Comparison of ENCODE assay signal across 19 cellular contexts in genomic region chr22:29690481-29690880, GRCh38. TPM values are rescaled to one million over a fixed set of nuclear protein-coding genes. Genes with fewer than 3 reads are reported as not detected.
A peak's percentile ranks its signal among the peaks of the same experiment; 100 is the strongest.
DNase-seq lines count a peak whose midpoint lies in the region; ATAC-seq, FAIRE-seq and TF ChIP-seq lines count a peak whose summit lies in the region.
"Had no signal": no experiment of that assay in that cellular context is flagged by ENCODE, and none has a peak within 500 bp of the region (broad histone marks: within the 10 kb centered on the region; RNA-seq: fewer than 3 reads in every experiment).

No MANE protein-coding gene starts in this region.

- no peak for DNase-seq in CD14-positive monocyte (ENCODE audit: low spot score)
- DNase-seq in NCI-H82 (lab: John Stamatoyannopoulos, UW), result peak; percentile 97
- no peak for DNase-seq in bronchial epithelial cell (ENCODE audit: low read depth)
- DNase-seq in NCI-H2081 (lab: John Stamatoyannopoulos, UW), result no peak
- DNase-seq in activated CD4-positive, CD25-positive, alpha-beta regulatory T cell treated with anti-CD3 and anti-CD28 coated beads, Interleukin-2, amount 50 U/mL, for 72 hours, result no peak
- DNase-seq: GOT3, NCI-H774 had no signal

- H3K9me3 Mint-ChIP-seq in CD14-positive monocyte, result no peaks in the 10 kb centered on the region
- H3K9me3 Mint-ChIP-seq: activated naive CD8-positive, alpha-beta T cell treated with anti-CD3 and anti-CD28 coated beads, Interleukin-2, amount 50 U/mL, for 24 hours; activated T-helper 2 cell treated with anti-CD3 and anti-CD28 coated beads, Interferon-gamma antibody, Interleukin-2, Interleukin-4, amounts not matched to agents 10 μg/mL and 5 μg/mL and 100 μg/mL, durations not matched to agents 14 hours and 24 hours and 36 hours; CD8-positive, alpha-beta T cell had no signal

- peak; percentile 0 for TF ChIP-seq CTCF in CD14-positive monocyte (IDR thresholded peaks at IDR 0.05)
- no peak for TF ChIP-seq CTCF in bronchial epithelial cell (IDR thresholded peaks at IDR 0.05; ENCODE audit: insufficient read depth, low read length, severe bottlenecking)
- TF ChIP-seq CTCF in parathyroid adenoma (IDR thresholded peaks at IDR 0.05), result no peak

- H3K36me3 ChIP-seq in bronchial epithelial cell (ENCODE audit: control insufficient read depth, insufficient read depth, low read length), result peaks cover 7% of the 10 kb centered on the region
- H3K36me3 ChIP-seq in parathyroid adenoma (ENCODE audit: control insufficient read depth, insufficient read depth, low read length), result no peaks in the 10 kb centered on the region

- H3K36me3 Mint-ChIP-seq in CD14-positive monocyte, result peaks cover 69 to 76% of the 10 kb centered on the region in 2 donors

- H3K4me2 ChIP-seq in parathyroid adenoma (ENCODE audit: low read length), result peak overlapping the region; percentile 29

- no peak overlapping the region for H3K9ac ChIP-seq in parathyroid adenoma

- peaks cover 19% of the 10 kb centered on the region for H3K4me1 ChIP-seq in parathyroid adenoma

- H3K27me3 Mint-ChIP-seq in CD14-positive monocyte (ENCODE audit: low read depth in 3 of 3), result peaks cover 0 to 1% (median 1%) of the 10 kb centered on the region in 3 donors
- H3K27me3 Mint-ChIP-seq: activated CD4-positive, alpha-beta T cell treated with anti-CD3 and anti-CD28 coated beads for 36 hours; activated naive CD8-positive, alpha-beta T cell treated with anti-CD3 and anti-CD28 coated beads, Interleukin-2, amount 50 U/mL, for 24 hours had no signal

- no peaks in the 10 kb centered on the region for H3K79me2 ChIP-seq in parathyroid adenoma

- no peak for ATAC-seq in GM21786 (IDR thresholded peaks at IDR 0.05; ENCODE audit: unreplicated experiment)
- ATAC-seq in GM21825 (IDR thresholded peaks at IDR 0.05; ENCODE audit: unreplicated experiment), result no peak
- ATAC-seq: activated naive CD8-positive, alpha-beta T cell treated with anti-CD3 and anti-CD28 coated beads, Interleukin-2, amount 50 U/mL, for 24 hours; CD8-positive, alpha-beta T cell had no signal

- H3K27me3 ChIP-seq in bronchial epithelial cell (ENCODE audit: control insufficient read depth, insufficient read depth, low read length) (no peaks in the 10 kb centered on the region), parathyroid adenoma (ENCODE audit: control insufficient read depth, insufficient read depth, low read length) (no peaks in the 10 kb centered on the region)

- no peaks in the 10 kb centered on the region for H3K9me3 ChIP-seq in parathyroid adenoma (ENCODE audit: control insufficient read depth, low read length)

- no peak overlapping the region for H3K4me3 ChIP-seq in bronchial epithelial cell (ENCODE audit: low read depth, low read length)
- no peak overlapping the region for H3K4me3 ChIP-seq in parathyroid adenoma (ENCODE audit: low read depth, low read length)
- H3K4me3 ChIP-seq: PC-9 had no signal

- no peaks in the 10 kb centered on the region for H3K4me1 Mint-ChIP-seq in CD14-positive monocyte
- H3K4me1 Mint-ChIP-seq: activated CD4-positive, alpha-beta T cell treated with anti-CD3 and anti-CD28 coated beads for 36 hours; activated naive CD8-positive, alpha-beta T cell treated with anti-CD3 and anti-CD28 coated beads, Interleukin-2, amount 50 U/mL, for 24 hours had no signal

- intact Hi-C loops in CD14-positive monocyte (cut with micrococcal nuclease), result no loop called here

- FAIRE-seq in bronchial epithelial cell (lab: Jason Lieb, UNC), result peak; percentile 36
- FAIRE-seq: frontal cortex had no signal

- peak overlapping the region in 1 of 7 donors; percentile 59 for H3K27ac Mint-ChIP-seq in CD14-positive monocyte
- H3K27ac Mint-ChIP-seq: activated CD4-positive, alpha-beta T cell treated with anti-CD3 and anti-CD28 coated beads for 36 hours; activated naive CD8-positive, alpha-beta T cell treated with anti-CD3 and anti-CD28 coated beads, Interleukin-2, amount 50 U/mL, for 24 hours; activated T-helper 2 cell treated with anti-CD3 and anti-CD28 coated beads, Interferon-gamma antibody, Interleukin-2, Interleukin-4, amounts not matched to agents 10 μg/mL and 5 μg/mL and 100 μg/mL, durations not matched to agents 14 hours and 24 hours and 36 hours had no signal

- H3K4me3 Mint-ChIP-seq in CD14-positive monocyte, result no peak overlapping the region
- H3K4me3 Mint-ChIP-seq: activated CD4-positive, alpha-beta T cell treated with anti-CD3 and anti-CD28 coated beads for 36 hours; activated naive CD8-positive, alpha-beta T cell treated with anti-CD3 and anti-CD28 coated beads, Interleukin-2, amount 50 U/mL, for 24 hours; CD8-positive, alpha-beta T cell had no signal

- peak overlapping the region; percentile 71 for H3K27ac ChIP-seq in parathyroid adenoma
- H3K27ac ChIP-seq: PC-9 had no signal

- H2AFZ ChIP-seq in parathyroid adenoma, result no peak overlapping the region
- H2AFZ ChIP-seq: PC-9 had no signal

RNA-seq across cellular contexts. Expression of gene CABP7, which starts 29.3 kb away (rescaled TPM):
- under 1 TPM; 0.11 to 0.14 TPM for polyA plus RNA-seq in CD14-positive monocyte
- total RNA-seq in bronchial epithelial cell, result not detected in 2 replicates
- total RNA-seq: activated CD4-positive, alpha-beta T cell treated with anti-CD3 and anti-CD28 coated beads for 36 hours; dermis blood vessel endothelial cell; pulmonary artery endothelial cell; SK-MEL-5 had no signal
